Comparison of ENCODE assay signal across 14 cellular contexts in the genomic region with DNA sequence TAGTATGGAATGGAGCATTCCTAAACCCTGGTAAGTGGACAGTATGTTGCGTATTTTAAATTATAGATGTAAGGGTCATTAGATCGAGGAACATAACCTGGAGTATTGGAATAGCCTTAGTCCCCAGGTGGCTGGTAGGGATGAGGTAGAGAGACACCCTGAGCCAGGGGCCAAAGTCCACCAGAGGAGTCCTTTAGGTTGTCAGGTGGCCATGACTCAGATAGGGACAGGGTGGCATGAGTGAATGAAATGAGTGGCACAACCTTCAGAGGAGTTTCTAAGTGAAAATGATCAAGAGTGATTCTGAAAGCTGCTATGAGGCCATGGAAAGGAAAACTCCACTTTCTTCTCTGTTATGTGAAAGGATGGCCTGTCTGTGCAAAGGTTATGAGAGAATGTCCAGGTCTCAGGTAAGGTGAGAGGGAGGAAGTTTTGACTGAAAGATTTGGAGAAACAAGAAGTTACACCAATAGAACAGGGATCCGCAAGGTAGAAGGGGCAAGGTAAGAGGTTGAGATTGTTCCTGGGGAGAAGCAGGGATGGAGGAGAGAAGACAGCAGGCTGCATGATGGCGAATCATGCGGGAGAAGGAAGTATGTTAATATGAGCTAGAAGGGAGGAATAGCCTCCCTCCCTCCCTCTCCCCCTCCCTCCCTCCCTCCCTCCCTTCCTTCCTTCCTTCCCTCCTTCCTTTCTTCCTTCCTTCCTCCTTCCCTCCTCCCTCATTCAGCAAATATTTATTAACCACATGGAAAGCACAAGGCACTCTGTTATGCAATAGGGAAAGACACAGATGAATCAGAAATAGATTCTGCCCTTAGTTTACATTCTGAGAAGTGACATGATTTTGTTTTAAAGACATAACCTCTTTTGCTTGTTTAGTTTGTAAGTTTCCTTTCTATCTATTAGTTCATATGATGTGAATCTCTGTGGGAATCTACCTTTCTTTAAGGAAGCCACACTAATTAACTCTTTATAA. TPM values are rescaled to one million over a fixed set of nuclear protein-coding genes. Genes with fewer than 3 reads are reported as not detected.
DNase-seq lines count a peak whose midpoint lies in the region; ATAC-seq, FAIRE-seq and TF ChIP-seq lines count a peak whose summit lies in the region.
"Had no signal": no experiment of that assay in that cellular context is flagged by ENCODE, and none has a peak within 500 bp of the region (broad histone marks: within the 10 kb centered on the region; RNA-seq: fewer than 3 reads in every experiment).

No MANE protein-coding gene starts in this region.

- no peaks in the 10 kb centered on the region for H3K36me3 ChIP-seq in HEK293 (ENCODE audit: control insufficient read depth in 2 of 2, insufficient read depth in 1 of 2, low read length in 2 of 2)
- H3K36me3 ChIP-seq in colonic mucosa = no peaks in the 10 kb centered on the region
- H3K36me3 ChIP-seq in liver (ENCODE audit: control insufficient read depth in 4 of 4, insufficient read depth in 3 of 4, low read depth in 1 of 4, low read length in 3 of 4) = no peaks in the 10 kb centered on the region
- H3K36me3 ChIP-seq: uterus had no signal

- POLR2A ChIA-PET in A549 (lab: Yijun Ruan, JAX) (interaction anchor here (0.6 kb wide), 1 partner anchor 8 kb away, joined by 3 read pairs; no protein-coding TSS in a partner anchor), HEK293 (lab: Yijun Ruan, JAX) (no interaction called here)

- no peak for TF ChIP-seq EP300 in A549 (IDR thresholded peaks at IDR 0.05)

- H3K27me3 ChIP-seq in colonic mucosa = no peaks in the 10 kb centered on the region
- no peaks in the 10 kb centered on the region for H3K27me3 ChIP-seq in liver (ENCODE audit: control insufficient read depth in 4 of 4, insufficient read depth in 4 of 4, low read length in 3 of 4)
- H3K27me3 ChIP-seq: uterus had no signal

- no peak overlapping the region for H3K9ac ChIP-seq in colonic mucosa (ENCODE audit: low read depth in 2 of 2, low read length in 2 of 2)
- H3K9ac ChIP-seq in liver (ENCODE audit: low read depth in 1 of 2, low read length in 2 of 2) = no peak overlapping the region

- no peaks in the 10 kb centered on the region for H3K9me3 ChIP-seq in A549
- no peaks in the 10 kb centered on the region for H3K9me3 ChIP-seq in HEK293 (ENCODE audit: control insufficient read depth, insufficient read depth, low read depth, low read length)
- no peaks in the 10 kb centered on the region for H3K9me3 ChIP-seq in colonic mucosa
- H3K9me3 ChIP-seq in liver (ENCODE audit: control insufficient read depth in 4 of 4, low read length in 3 of 4) = no peaks in the 10 kb centered on the region
- H3K9me3 ChIP-seq: uterus had no signal

- CTCF ChIA-PET in A549 (lab: Yijun Ruan, JAX) (interaction anchor here (0.6 to 6.0 kb wide), 7 partner anchors 12 to 83 kb away, joined by 3 to 35 read pairs (median 4); partner anchors contain the start of gene ADCY4), HEK293 (lab: Yijun Ruan, JAX) (interaction anchor here (2.1 kb wide), 1 partner anchor 20 kb away, joined by 8 read pairs; no protein-coding TSS in a partner anchor)

- intact Hi-C loops in colonic mucosa (cut with DNase I) = no loop called here

- H3K4me3 ChIP-seq in A549 (no peak overlapping the region), HEK293 (ENCODE audit: low read depth, low read length) (no peak overlapping the region), colonic mucosa (no peak overlapping the region), liver (ENCODE audit: low read depth in 1 of 3, low read length in 3 of 3) (no peak overlapping the region)
- H3K4me3 ChIP-seq: uterus had no signal

- ATAC-seq in A549 = peak; percentile 38 to 74; a peak in 4 of 6 replicates
- no peak for ATAC-seq in GM21360 (IDR thresholded peaks at IDR 0.05; ENCODE audit: unreplicated experiment)
- ATAC-seq in GM21390 (IDR thresholded peaks at IDR 0.05; ENCODE audit: unreplicated experiment) = no peak
- no peak for ATAC-seq in GM18520 (IDR thresholded peaks at IDR 0.05; ENCODE audit: unreplicated experiment)
- ATAC-seq: activated CD8-positive, alpha-beta T cell treated with anti-CD3 and anti-CD28 coated beads, Interleukin-2, amount 10 ng/mL, durations not matched to agents 7 days and 5 days had no signal

- H3K27ac ChIP-seq in A549 (peak overlapping the region; percentile 25 to 33; a peak in 4 of 6 replicates), HEK293 (ENCODE audit: extremely low read depth, low read depth, low read length) (no peak overlapping the region), colonic mucosa (no peak overlapping the region), liver (ENCODE audit: low read depth in 1 of 2, low read length in 2 of 2) (no peak overlapping the region)
- H3K27ac ChIP-seq: uterus had no signal

- FAIRE-seq in A549 (lab: Jason Lieb, UNC) = no peak

- DNase-seq in A549 (ENCODE audit: low read depth in 1 of 2, low spot score in 1 of 2) = no peak
- DNase-seq in colonic mucosa = peak; percentile 67
- no peak for DNase-seq in effector CD4-positive, alpha-beta T cell
- DNase-seq: activated CD8-positive, alpha-beta T cell treated with anti-CD3 and anti-CD28 coated beads, Interleukin-2, amount 10 ng/mL, durations not matched to agents 7 days and 5 days; activated naive CD8-positive, alpha-beta T cell treated with anti-CD3 and anti-CD28 coated beads, Interleukin-2, amount 10 ng/mL, durations not matched to agents 7 days and 5 days; DMS79; Kasumi-1; uterus had no signal

- no peak for TF ChIP-seq POLR2A in A549 (IDR thresholded peaks at IDR 0.05; ENCODE audit: low read length)

- TF ChIP-seq CTCF in A549 (IDR thresholded peaks at IDR 0.05) = no peak
- TF ChIP-seq CTCF in HEK293 (tag by site-specific recombination; IDR thresholded peaks at IDR 0.05) = no peak
- TF ChIP-seq CTCF in colonic mucosa (IDR thresholded peaks at IDR 0.05) = no peak
- TF ChIP-seq CTCF in liver (IDR thresholded peaks at IDR 0.05; ENCODE audit: low read depth, low read length, missing input control) = no peak

- H3K4me1 ChIP-seq in A549 (peaks cover 17% of the 10 kb centered on the region), HEK293 (ENCODE audit: control insufficient read depth, insufficient read depth, low read length) (no peaks in the 10 kb centered on the region), colonic mucosa (no peaks in the 10 kb centered on the region), liver (ENCODE audit: control insufficient read depth in 4 of 4, insufficient read depth in 4 of 4, low read length in 3 of 4) (peaks cover 0 to 6% (median 2%) of the 10 kb centered on the region in 4 donors)
- H3K4me1 ChIP-seq: uterus had no signal

- peak overlapping the region; percentile 57 for H3K4me2 ChIP-seq in A549

- TF ChIP-seq RAD21 in A549 (conservative IDR thresholded peaks at IDR 0.05 in 1 of 2, IDR thresholded peaks at IDR 0.05 in 1 of 2) (no peak), liver (IDR thresholded peaks at IDR 0.05) (no peak)

- WGBS in A549 (ENCODE audit: missing lambda C conversion rate) = 77% methylated on average over 5 of the region's 5 CpGs
- 49% methylated on average over 5 of the region's 5 CpGs for WGBS in liver

TF ChIP-seq in A549, 52 proteins besides CTCF, POLR2A, EP300 and RAD21 (continues in another document):
- peak; percentile 51 to 59; a peak in 3 of 4 replicates for TF ChIP-seq CEBPB (IDR thresholded peaks at IDR 0.05)

TF ChIP-seq in liver, 16 proteins besides CTCF, POLR2A, EP300 and RAD21 (continues in another document):
- no peak for TF ChIP-seq FOXA1 (IDR thresholded peaks at IDR 0.05)
- peak; percentile 62 to 70 for TF ChIP-seq HNF4A (conservative IDR thresholded peaks at IDR 0.05)
- no peak for TF ChIP-seq RXRA (IDR thresholded peaks at IDR 0.05)
- no peak for TF ChIP-seq SP1 (IDR thresholded peaks at IDR 0.05)

RNA-seq across cellular contexts. Expression of gene RIPK3, which starts 14.0 kb away (rescaled TPM):
- polyA plus RNA-seq in A549 (2011; rRNA removed) (not detected in 2 replicates), A549 (2017; fragmentation: RNase III; extraction: RNeasy Plus Mini Kit Qiagen cat#74134 plus additional on column Dnase treatment) (not detected in 3 replicates), liver (1 to 10 TPM; 1.0 to 1.2 TPM)
- not detected in 2 replicates for polyA plus RNA-seq in A549 (2012; cell fraction: cytosol; rRNA removed)
- not detected in 2 replicates for polyA plus RNA-seq in A549 (2012; cell fraction: nucleus; rRNA removed)
- not detected in 2 replicates for polyA minus RNA-seq in A549 (2011; rRNA and poly(A)+ RNA removed)
- total RNA-seq in colonic mucosa (10 to 100 TPM; 30.1 to 38.2 TPM), liver (1 to 10 TPM; 2.7 to 2.9 TPM)
- polyA plus RNA-seq: AG04450 had no signal

RNA-seq across cellular contexts. Expression of gene NFATC4, which starts 14.1 kb away (rescaled TPM):
- 0.32 and 0.62 TPM in 2 replicates for polyA plus RNA-seq in A549 (2011; rRNA removed)
- 0.09 and 0.11 TPM in 2 replicates for polyA plus RNA-seq in A549 (2012; cell fraction: cytosol; rRNA removed)
- 0.66 and 0.92 TPM in 2 replicates for polyA plus RNA-seq in A549 (2012; cell fraction: nucleus; rRNA removed)
- polyA plus RNA-seq in A549 (2017; fragmentation: RNase III; extraction: RNeasy Plus Mini Kit Qiagen cat#74134 plus additional on column Dnase treatment) = 0.04 to 0.25 TPM (median 0.10 TPM) in 3 replicates
- polyA minus RNA-seq in A549 (2011; rRNA and poly(A)+ RNA removed) = 0.54 and 0.83 TPM in 2 replicates
- total RNA-seq in colonic mucosa = 10 to 100 TPM; 11.2 to 24.0 TPM
- total RNA-seq in liver = 1 to 10 TPM; 1.4 to 3.6 TPM
- 1 to 10 TPM; 1.0 to 2.2 TPM for polyA plus RNA-seq in liver
- total RNA-seq: activated CD8-positive, alpha-beta T cell treated with anti-CD3 and anti-CD28 coated beads, Interleukin-2, amount 10 ng/mL, durations not matched to agents 7 days and 5 days; activated naive CD8-positive, alpha-beta T cell treated with anti-CD3 and anti-CD28 coated beads, Interleukin-2, amount 10 ng/mL, durations not matched to agents 7 days and 5 days had no signal

RNA-seq across cellular contexts. Expression of gene ADCY4, which starts 19.0 kb away (rescaled TPM):
- polyA plus RNA-seq in A549 (2011; rRNA removed) (not detected in 2 replicates), A549 (2017; fragmentation: RNase III; extraction: RNeasy Plus Mini Kit Qiagen cat#74134 plus additional on column Dnase treatment) (not detected in 3 replicates), liver (1 to 10 TPM; 2.2 to 5.8 TPM)
- not detected in 2 replicates for polyA plus RNA-seq in A549 (2012; cell fraction: cytosol; rRNA removed)
- polyA plus RNA-seq in A549 (2012; cell fraction: nucleus; rRNA removed) = not detected in 2 replicates
- not detected in 2 replicates for polyA minus RNA-seq in A549 (2011; rRNA and poly(A)+ RNA removed)
- total RNA-seq in colonic mucosa (10 to 100 TPM in 1 of 2 donors, 1 to 10 TPM in 1; 6.7 to 10.2 TPM), liver (1 to 10 TPM; 2.2 to 7.2 TPM)

RNA-seq across cellular contexts. Expression of gene LTB4R, which starts 42.5 kb away (rescaled TPM):
- 10.2 and 13.2 TPM in 2 replicates for polyA plus RNA-seq in A549 (2011; rRNA removed)
- polyA plus RNA-seq in A549 (2012; cell fraction: cytosol; rRNA removed) = 10.1 and 10.9 TPM in 2 replicates
- polyA plus RNA-seq in A549 (2012; cell fraction: nucleus; rRNA removed) = 209 and 247 TPM in 2 replicates
- polyA plus RNA-seq in A549 (2017; fragmentation: RNase III; extraction: RNeasy Plus Mini Kit Qiagen cat#74134 plus additional on column Dnase treatment) = 8.3 to 9.4 TPM (median 8.3 TPM) in 3 replicates
- polyA minus RNA-seq in A549 (2011; rRNA and poly(A)+ RNA removed) = 8.1 and 10.4 TPM in 2 replicates
- total RNA-seq in colonic mucosa = 1 to 10 TPM; 1.5 to 4.0 TPM
- 1 to 10 TPM; 2.1 to 5.0 TPM for total RNA-seq in liver
- 1 to 10 TPM in 1 of 2 donors, under 1 TPM in 1; 0.86 to 2.9 TPM for polyA plus RNA-seq in liver

RNA-seq across cellular contexts. Expression of gene LTB4R2, which starts 43.9 kb away (rescaled TPM):
- polyA plus RNA-seq in A549 (2011; rRNA removed) (5.8 and 7.6 TPM in 2 replicates), A549 (2017; fragmentation: RNase III; extraction: RNeasy Plus Mini Kit Qiagen cat#74134 plus additional on column Dnase treatment) (8.4 to 9.9 TPM (median 8.6 TPM) in 3 replicates), liver (1 to 10 TPM in 1 of 2 donors, under 1 TPM in 1; 0.28 to 1.2 TPM)
- polyA plus RNA-seq in A549 (2012; cell fraction: cytosol; rRNA removed) = 5.6 and 7.9 TPM in 2 replicates
- 91.2 and 171 TPM in 2 replicates for polyA plus RNA-seq in A549 (2012; cell fraction: nucleus; rRNA removed)
- polyA minus RNA-seq in A549 (2011; rRNA and poly(A)+ RNA removed) = 8.7 and 8.8 TPM in 2 replicates
- total RNA-seq in colonic mucosa (1 to 10 TPM; 2.7 to 7.8 TPM), liver (10 to 100 TPM in 1 of 2 donors, 1 to 10 TPM in 1; 2.5 to 11.3 TPM)

Comparison
In these comparisons a context has a peak if more than half of its experiments do, and no peak if none do; other contexts are left out.
1. ATAC-seq: peak in A549 (2 of 2); none in GM21360 (single experiment), GM21390 (single experiment) and GM18520 (single experiment).
2. H3K27ac ChIP-seq: peak in A549 (2 of 2); none in HEK293 (single experiment), colonic mucosa (single experiment) and liver (0 of 2).
3. RNA of gene RIPK3, which starts 14.0 kb away (total RNA-seq): 30.1 to 38.2 TPM in colonic mucosa; 2.7 to 2.9 TPM in liver; every median in the first group is over 4 times any median in the second.